1 cellular context compared by ENCODE assay signal in the genomic region with DNA sequence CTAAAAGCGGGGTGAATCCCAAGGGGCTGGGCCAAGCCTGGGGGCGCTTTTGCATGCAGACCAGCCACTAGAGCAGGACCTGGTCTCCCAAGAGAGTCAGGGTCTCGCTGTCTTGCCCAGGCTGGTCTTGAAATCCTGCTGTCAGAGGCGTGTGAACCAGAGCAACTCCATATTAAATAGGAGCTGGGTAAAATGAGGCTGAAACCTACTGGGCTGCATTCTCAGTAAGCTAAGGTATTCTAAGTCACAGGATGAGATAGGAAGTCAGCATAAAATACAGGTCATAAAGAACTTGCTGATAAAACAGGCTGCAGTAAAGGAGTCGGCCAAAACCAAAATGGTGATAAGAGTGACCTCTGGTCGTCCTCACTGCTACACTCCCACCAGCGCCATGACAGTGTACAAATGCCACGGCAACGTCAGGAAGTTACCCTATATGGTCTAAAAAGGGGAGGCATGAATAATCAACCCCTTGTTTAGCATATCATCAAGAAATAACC.
A peak's percentile ranks its signal among the peaks of the same experiment; 100 is the strongest.
TF ChIP-seq lines count a peak whose summit lies in the region.

No MANE protein-coding gene starts in this region.

TF ChIP-seq in K562, 482 proteins besides CTCF, POLR2A, EP300 and RAD21 (continued from another document and continues in another):
- TF ChIP-seq, protein P1, sequence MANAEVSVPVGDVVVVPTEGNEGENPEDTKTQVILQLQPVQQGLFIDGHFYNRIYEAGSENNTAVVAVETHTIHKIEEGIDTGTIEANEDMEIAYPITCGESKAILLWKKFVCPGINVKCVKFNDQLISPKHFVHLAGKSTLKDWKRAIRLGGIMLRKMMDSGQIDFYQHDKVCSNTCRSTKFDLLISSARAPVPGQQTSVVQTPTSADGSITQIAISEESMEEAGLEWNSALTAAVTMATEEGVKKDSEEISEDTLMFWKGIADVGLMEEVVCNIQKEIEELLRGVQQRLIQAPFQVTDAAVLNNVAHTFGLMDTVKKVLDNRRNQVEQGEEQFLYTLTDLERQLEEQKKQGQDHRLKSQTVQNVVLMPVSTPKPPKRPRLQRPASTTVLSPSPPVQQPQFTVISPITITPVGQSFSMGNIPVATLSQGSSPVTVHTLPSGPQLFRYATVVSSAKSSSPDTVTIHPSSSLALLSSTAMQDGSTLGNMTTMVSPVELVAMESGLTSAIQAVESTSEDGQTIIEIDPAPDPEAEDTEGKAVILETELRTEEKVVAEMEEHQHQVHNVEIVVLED (CRISPR knock-in tag; IDR thresholded peaks at IDR 0.05): peak; percentile 66
- peak; percentile 13 for TF ChIP-seq ZFP36 (IDR thresholded peaks at IDR 0.05; ENCODE audit: low read depth, low read length, partially characterized antibody)
- no peak for TF ChIP-seq CSDE1 (IDR thresholded peaks at IDR 0.05)
- no peak for TF ChIP-seq NFATC3 (IDR thresholded peaks at IDR 0.05)
- no peak for TF ChIP-seq ZNF124 (CRISPR knock-in tag; IDR thresholded peaks at IDR 0.05)
- TF ChIP-seq XRCC4 (IDR thresholded peaks at IDR 0.05; ENCODE audit: extremely low read depth, insufficient read depth, insufficient read length): no peak
- peak; percentile 98 for TF ChIP-seq SMAD4 (CRISPR knock-in tag; conservative IDR thresholded peaks at IDR 0.05)
- TF ChIP-seq ZNF589 (CRISPR knock-in tag; IDR thresholded peaks at IDR 0.05; ENCODE audit: low read depth): peak; percentile 98
- TF ChIP-seq SMAD3 (CRISPR knock-in tag; conservative IDR thresholded peaks at IDR 0.05): peak; percentile 81
- TF ChIP-seq, protein P2, sequence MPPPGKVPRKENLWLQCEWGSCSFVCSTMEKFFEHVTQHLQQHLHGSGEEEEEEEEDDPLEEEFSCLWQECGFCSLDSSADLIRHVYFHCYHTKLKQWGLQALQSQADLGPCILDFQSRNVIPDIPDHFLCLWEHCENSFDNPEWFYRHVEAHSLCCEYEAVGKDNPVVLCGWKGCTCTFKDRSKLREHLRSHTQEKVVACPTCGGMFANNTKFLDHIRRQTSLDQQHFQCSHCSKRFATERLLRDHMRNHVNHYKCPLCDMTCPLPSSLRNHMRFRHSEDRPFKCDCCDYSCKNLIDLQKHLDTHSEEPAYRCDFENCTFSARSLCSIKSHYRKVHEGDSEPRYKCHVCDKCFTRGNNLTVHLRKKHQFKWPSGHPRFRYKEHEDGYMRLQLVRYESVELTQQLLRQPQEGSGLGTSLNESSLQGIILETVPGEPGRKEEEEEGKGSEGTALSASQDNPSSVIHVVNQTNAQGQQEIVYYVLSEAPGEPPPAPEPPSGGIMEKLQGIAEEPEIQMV (tag; conservative IDR thresholded peaks at IDR 0.05; ENCODE audit: low read depth): peak; percentile 90
- no peak for TF ChIP-seq GTF2F1 (IDR thresholded peaks at IDR 0.05; ENCODE audit: low read depth, low read length)
- no peak for TF ChIP-seq JUNB (CRISPR knock-in tag; conservative IDR thresholded peaks at IDR 0.05)
- TF ChIP-seq ZNF184 (CRISPR knock-in tag; IDR thresholded peaks at IDR 0.05): no peak
- TF ChIP-seq, protein P3, sequence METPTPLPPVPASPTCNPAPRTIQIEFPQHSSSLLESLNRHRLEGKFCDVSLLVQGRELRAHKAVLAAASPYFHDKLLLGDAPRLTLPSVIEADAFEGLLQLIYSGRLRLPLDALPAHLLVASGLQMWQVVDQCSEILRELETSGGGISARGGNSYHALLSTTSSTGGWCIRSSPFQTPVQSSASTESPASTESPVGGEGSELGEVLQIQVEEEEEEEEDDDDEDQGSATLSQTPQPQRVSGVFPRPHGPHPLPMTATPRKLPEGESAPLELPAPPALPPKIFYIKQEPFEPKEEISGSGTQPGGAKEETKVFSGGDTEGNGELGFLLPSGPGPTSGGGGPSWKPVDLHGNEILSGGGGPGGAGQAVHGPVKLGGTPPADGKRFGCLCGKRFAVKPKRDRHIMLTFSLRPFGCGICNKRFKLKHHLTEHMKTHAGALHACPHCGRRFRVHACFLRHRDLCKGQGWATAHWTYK (CRISPR knock-in tag; IDR thresholded peaks at IDR 0.05): peak; percentile 98
- no peak for TF ChIP-seq HNRNPLL (IDR thresholded peaks at IDR 0.05; ENCODE audit: low read depth, low read length, poor library complexity, severe bottlenecking)
- no peak for TF ChIP-seq ZNF696 (CRISPR knock-in tag; conservative IDR thresholded peaks at IDR 0.05)
- TF ChIP-seq, protein P4, sequence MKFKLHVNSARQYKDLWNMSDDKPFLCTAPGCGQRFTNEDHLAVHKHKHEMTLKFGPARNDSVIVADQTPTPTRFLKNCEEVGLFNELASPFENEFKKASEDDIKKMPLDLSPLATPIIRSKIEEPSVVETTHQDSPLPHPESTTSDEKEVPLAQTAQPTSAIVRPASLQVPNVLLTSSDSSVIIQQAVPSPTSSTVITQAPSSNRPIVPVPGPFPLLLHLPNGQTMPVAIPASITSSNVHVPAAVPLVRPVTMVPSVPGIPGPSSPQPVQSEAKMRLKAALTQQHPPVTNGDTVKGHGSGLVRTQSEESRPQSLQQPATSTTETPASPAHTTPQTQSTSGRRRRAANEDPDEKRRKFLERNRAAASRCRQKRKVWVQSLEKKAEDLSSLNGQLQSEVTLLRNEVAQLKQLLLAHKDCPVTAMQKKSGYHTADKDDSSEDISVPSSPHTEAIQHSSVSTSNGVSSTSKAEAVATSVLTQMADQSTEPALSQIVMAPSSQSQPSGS (CRISPR knock-in tag; IDR thresholded peaks at IDR 0.05): no peak
- TF ChIP-seq, protein P5, sequence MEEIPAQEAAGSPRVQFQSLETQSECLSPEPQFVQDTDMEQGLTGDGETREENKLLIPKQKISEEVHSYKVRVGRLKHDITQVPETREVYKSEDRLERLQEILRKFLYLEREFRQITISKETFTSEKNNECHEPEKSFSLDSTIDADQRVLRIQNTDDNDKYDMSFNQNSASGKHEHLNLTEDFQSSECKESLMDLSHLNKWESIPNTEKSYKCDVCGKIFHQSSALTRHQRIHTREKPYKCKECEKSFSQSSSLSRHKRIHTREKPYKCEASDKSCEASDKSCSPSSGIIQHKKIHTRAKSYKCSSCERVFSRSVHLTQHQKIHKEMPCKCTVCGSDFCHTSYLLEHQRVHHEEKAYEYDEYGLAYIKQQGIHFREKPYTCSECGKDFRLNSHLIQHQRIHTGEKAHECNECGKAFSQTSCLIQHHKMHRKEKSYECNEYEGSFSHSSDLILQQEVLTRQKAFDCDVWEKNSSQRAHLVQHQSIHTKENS (CRISPR knock-in tag; IDR thresholded peaks at IDR 0.05): no peak
- TF ChIP-seq TBP (optimal IDR thresholded peaks at IDR 0.05; ENCODE audit: low read depth, low read length): no peak
- TF ChIP-seq ZNF644 (tag; IDR thresholded peaks at IDR 0.05; ENCODE audit: low read depth): peak; percentile 98
- peak; percentile 75 for TF ChIP-seq ZNF354B (CRISPR knock-in tag; IDR thresholded peaks at IDR 0.05)
- TF ChIP-seq TARDBP (IDR thresholded peaks at IDR 0.05): no peak
- TF ChIP-seq MCM5 (IDR thresholded peaks at IDR 0.05; ENCODE audit: low read depth): no peak
- TF ChIP-seq ZNF707 (CRISPR knock-in tag; conservative IDR thresholded peaks at IDR 0.05): peak; percentile 77; the same call in 1 of the 2 replicates
- no peak for TF ChIP-seq ESRRB (CRISPR knock-in tag; IDR thresholded peaks at IDR 0.05; ENCODE audit: borderline replicate concordance)
- TF ChIP-seq IFI16 (CRISPR knock-in tag; IDR thresholded peaks at IDR 0.05): peak; percentile 78
- peak; percentile 84 for TF ChIP-seq CXXC5 (CRISPR knock-in tag; IDR thresholded peaks at IDR 0.05)
- TF ChIP-seq, protein P6, sequence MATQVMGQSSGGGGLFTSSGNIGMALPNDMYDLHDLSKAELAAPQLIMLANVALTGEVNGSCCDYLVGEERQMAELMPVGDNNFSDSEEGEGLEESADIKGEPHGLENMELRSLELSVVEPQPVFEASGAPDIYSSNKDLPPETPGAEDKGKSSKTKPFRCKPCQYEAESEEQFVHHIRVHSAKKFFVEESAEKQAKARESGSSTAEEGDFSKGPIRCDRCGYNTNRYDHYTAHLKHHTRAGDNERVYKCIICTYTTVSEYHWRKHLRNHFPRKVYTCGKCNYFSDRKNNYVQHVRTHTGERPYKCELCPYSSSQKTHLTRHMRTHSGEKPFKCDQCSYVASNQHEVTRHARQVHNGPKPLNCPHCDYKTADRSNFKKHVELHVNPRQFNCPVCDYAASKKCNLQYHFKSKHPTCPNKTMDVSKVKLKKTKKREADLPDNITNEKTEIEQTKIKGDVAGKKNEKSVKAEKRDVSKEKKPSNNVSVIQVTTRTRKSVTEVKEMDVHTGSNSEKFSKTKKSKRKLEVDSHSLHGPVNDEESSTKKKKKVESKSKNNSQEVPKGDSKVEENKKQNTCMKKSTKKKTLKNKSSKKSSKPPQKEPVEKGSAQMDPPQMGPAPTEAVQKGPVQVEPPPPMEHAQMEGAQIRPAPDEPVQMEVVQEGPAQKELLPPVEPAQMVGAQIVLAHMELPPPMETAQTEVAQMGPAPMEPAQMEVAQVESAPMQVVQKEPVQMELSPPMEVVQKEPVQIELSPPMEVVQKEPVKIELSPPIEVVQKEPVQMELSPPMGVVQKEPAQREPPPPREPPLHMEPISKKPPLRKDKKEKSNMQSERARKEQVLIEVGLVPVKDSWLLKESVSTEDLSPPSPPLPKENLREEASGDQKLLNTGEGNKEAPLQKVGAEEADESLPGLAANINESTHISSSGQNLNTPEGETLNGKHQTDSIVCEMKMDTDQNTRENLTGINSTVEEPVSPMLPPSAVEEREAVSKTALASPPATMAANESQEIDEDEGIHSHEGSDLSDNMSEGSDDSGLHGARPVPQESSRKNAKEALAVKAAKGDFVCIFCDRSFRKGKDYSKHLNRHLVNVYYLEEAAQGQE (CRISPR knock-in tag; IDR thresholded peaks at IDR 0.05; ENCODE audit: low read depth): 0 out of 2 replicates have a peak, but pooled peaks have one; percentile 35
- TF ChIP-seq OTX1 (CRISPR knock-in tag; IDR thresholded peaks at IDR 0.05): peak; percentile 96
- TF ChIP-seq SMAD1 (IDR thresholded peaks at IDR 0.05; ENCODE audit: low read depth, low read length, partially characterized antibody): no peak
- TF ChIP-seq ZNF384 (IDR thresholded peaks at IDR 0.05; ENCODE audit: low read depth, low read length): no peak
- TF ChIP-seq, protein P7, sequence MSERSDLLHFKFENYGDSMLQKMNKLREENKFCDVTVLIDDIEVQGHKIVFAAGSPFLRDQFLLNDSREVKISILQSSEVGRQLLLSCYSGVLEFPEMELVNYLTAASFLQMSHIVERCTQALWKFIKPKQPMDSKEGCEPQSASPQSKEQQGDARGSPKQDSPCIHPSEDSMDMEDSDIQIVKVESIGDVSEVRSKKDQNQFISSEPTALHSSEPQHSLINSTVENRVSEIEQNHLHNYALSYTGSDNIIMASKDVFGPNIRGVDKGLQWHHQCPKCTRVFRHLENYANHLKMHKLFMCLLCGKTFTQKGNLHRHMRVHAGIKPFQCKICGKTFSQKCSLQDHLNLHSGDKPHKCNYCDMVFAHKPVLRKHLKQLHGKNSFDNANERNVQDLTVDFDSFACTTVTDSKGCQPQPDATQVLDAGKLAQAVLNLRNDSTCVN (CRISPR knock-in tag; IDR thresholded peaks at IDR 0.05): peak; percentile 94
- TF ChIP-seq TCF3 (CRISPR knock-in tag; IDR thresholded peaks at IDR 0.05): peak; percentile 5; the same call in 1 of the 2 replicates
- 0 out of 2 replicates have a peak, but pooled peaks have one; percentile 4 for TF ChIP-seq ETV1 (tag; conservative IDR thresholded peaks at IDR 0.05; ENCODE audit: low read depth)
- peak; percentile 64; the same call in 1 of the 2 replicates for TF ChIP-seq ZNF586 (CRISPR knock-in tag; conservative IDR thresholded peaks at IDR 0.05)
- TF ChIP-seq ZNF75A (CRISPR knock-in tag; IDR thresholded peaks at IDR 0.05): peak; percentile 70; the same call in 1 of the 2 replicates
- no peak for TF ChIP-seq ZNF282 (CRISPR knock-in tag; IDR thresholded peaks at IDR 0.05)
- peak; percentile 79 for TF ChIP-seq ELF2 (CRISPR knock-in tag; IDR thresholded peaks at IDR 0.05)
- TF ChIP-seq, protein P8, sequence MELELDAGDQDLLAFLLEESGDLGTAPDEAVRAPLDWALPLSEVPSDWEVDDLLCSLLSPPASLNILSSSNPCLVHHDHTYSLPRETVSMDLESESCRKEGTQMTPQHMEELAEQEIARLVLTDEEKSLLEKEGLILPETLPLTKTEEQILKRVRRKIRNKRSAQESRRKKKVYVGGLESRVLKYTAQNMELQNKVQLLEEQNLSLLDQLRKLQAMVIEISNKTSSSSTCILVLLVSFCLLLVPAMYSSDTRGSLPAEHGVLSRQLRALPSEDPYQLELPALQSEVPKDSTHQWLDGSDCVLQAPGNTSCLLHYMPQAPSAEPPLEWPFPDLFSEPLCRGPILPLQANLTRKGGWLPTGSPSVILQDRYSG (tag; conservative IDR thresholded peaks at IDR 0.05; ENCODE audit: low read depth): peak; percentile 97
- TF ChIP-seq NBN (IDR thresholded peaks at IDR 0.05; ENCODE audit: low read depth): no peak
- TF ChIP-seq L3MBTL2 (IDR thresholded peaks at IDR 0.05): no peak
- TF ChIP-seq KLF13 (tag; IDR thresholded peaks at IDR 0.05; ENCODE audit: borderline replicate concordance, low read depth): peak; percentile 84
- peak; percentile 90 for TF ChIP-seq ZNF41 (CRISPR knock-in tag; conservative IDR thresholded peaks at IDR 0.05)
- TF ChIP-seq ZNF232 (CRISPR knock-in tag; IDR thresholded peaks at IDR 0.05): no peak
- TF ChIP-seq, protein P9, sequence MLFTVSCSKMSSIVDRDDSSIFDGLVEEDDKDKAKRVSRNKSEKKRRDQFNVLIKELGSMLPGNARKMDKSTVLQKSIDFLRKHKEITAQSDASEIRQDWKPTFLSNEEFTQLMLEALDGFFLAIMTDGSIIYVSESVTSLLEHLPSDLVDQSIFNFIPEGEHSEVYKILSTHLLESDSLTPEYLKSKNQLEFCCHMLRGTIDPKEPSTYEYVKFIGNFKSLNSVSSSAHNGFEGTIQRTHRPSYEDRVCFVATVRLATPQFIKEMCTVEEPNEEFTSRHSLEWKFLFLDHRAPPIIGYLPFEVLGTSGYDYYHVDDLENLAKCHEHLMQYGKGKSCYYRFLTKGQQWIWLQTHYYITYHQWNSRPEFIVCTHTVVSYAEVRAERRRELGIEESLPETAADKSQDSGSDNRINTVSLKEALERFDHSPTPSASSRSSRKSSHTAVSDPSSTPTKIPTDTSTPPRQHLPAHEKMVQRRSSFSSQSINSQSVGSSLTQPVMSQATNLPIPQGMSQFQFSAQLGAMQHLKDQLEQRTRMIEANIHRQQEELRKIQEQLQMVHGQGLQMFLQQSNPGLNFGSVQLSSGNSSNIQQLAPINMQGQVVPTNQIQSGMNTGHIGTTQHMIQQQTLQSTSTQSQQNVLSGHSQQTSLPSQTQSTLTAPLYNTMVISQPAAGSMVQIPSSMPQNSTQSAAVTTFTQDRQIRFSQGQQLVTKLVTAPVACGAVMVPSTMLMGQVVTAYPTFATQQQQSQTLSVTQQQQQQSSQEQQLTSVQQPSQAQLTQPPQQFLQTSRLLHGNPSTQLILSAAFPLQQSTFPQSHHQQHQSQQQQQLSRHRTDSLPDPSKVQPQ (CRISPR knock-in tag; IDR thresholded peaks at IDR 0.05; ENCODE audit: borderline replicate concordance): 0 out of 2 replicates have a peak, but pooled peaks have one; percentile 44
- TF ChIP-seq, protein P10, sequence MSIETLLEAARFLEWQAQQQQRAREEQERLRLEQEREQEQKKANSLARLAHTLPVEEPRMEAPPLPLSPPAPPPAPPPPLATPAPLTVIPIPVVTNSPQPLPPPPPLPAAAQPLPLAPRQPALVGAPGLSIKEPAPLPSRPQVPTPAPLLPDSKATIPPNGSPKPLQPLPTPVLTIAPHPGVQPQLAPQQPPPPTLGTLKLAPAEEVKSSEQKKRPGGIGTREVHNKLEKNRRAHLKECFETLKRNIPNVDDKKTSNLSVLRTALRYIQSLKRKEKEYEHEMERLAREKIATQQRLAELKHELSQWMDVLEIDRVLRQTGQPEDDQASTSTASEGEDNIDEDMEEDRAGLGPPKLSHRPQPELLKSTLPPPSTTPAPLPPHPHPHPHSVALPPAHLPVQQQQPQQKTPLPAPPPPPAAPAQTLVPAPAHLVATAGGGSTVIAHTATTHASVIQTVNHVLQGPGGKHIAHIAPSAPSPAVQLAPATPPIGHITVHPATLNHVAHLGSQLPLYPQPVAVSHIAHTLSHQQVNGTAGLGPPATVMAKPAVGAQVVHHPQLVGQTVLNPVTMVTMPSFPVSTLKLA (conservative IDR thresholded peaks at IDR 0.05): 0 out of 4 replicates have a peak, but pooled peaks of 1 of the 2 experiments have one; percentile 25
- no peak for TF ChIP-seq RAD51 (IDR thresholded peaks at IDR 0.05; ENCODE audit: borderline replicate concordance, low read depth)
- TF ChIP-seq WHSC1 (IDR thresholded peaks at IDR 0.05; ENCODE audit: low read length): no peak
